1 cellular context compared by ENCODE assay signal in genomic region chr19:13037161-13037560, GRCh38.
A peak's percentile ranks its signal among the peaks of the same experiment; 100 is the strongest.
TF ChIP-seq lines count a peak whose summit lies in the region.

No MANE protein-coding gene starts in this region.

TF ChIP-seq in SK-N-SH, 30 proteins besides CTCF, POLR2A, EP300 and RAD21 (continued from another document):
- peak; percentile 82 for TF ChIP-seq ZBTB33 (IDR thresholded peaks at IDR 0.05; ENCODE audit: borderline replicate concordance, low read depth)
- TF ChIP-seq, protein P1, sequence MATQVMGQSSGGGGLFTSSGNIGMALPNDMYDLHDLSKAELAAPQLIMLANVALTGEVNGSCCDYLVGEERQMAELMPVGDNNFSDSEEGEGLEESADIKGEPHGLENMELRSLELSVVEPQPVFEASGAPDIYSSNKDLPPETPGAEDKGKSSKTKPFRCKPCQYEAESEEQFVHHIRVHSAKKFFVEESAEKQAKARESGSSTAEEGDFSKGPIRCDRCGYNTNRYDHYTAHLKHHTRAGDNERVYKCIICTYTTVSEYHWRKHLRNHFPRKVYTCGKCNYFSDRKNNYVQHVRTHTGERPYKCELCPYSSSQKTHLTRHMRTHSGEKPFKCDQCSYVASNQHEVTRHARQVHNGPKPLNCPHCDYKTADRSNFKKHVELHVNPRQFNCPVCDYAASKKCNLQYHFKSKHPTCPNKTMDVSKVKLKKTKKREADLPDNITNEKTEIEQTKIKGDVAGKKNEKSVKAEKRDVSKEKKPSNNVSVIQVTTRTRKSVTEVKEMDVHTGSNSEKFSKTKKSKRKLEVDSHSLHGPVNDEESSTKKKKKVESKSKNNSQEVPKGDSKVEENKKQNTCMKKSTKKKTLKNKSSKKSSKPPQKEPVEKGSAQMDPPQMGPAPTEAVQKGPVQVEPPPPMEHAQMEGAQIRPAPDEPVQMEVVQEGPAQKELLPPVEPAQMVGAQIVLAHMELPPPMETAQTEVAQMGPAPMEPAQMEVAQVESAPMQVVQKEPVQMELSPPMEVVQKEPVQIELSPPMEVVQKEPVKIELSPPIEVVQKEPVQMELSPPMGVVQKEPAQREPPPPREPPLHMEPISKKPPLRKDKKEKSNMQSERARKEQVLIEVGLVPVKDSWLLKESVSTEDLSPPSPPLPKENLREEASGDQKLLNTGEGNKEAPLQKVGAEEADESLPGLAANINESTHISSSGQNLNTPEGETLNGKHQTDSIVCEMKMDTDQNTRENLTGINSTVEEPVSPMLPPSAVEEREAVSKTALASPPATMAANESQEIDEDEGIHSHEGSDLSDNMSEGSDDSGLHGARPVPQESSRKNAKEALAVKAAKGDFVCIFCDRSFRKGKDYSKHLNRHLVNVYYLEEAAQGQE (IDR thresholded peaks at IDR 0.05; ENCODE audit: low read depth, low read length), result no peak
- TF ChIP-seq TAF1 (IDR thresholded peaks at IDR 0.05; ENCODE audit: borderline replicate concordance, low read depth, low read length), result no peak
- TF ChIP-seq TCF12 (IDR thresholded peaks at IDR 0.05), result peak; percentile 34; the same call in 1 of the 2 replicates
- no peak for TF ChIP-seq USF1 (IDR thresholded peaks at IDR 0.05; ENCODE audit: borderline replicate concordance, low read depth)
- TF ChIP-seq TEAD4 (IDR thresholded peaks at IDR 0.05; ENCODE audit: borderline replicate concordance, insufficient read depth), result peak; percentile 67; the same call in 1 of the 2 replicates
- no peak for TF ChIP-seq NFIC (IDR thresholded peaks at IDR 0.05; ENCODE audit: borderline replicate concordance)
- TF ChIP-seq MXI1 (IDR thresholded peaks at IDR 0.05; ENCODE audit: low read depth, low read length), result no peak
- TF ChIP-seq MEF2A (IDR thresholded peaks at IDR 0.05; ENCODE audit: borderline replicate concordance, low read depth), result no peak
- TF ChIP-seq RXRA (IDR thresholded peaks at IDR 0.05; ENCODE audit: borderline replicate concordance, low read depth), result no peak
- TF ChIP-seq FOXJ3 (CRISPR knock-in tag; IDR thresholded peaks at IDR 0.05), result no peak
- peak; percentile 45; the same call in 1 of the 2 replicates for TF ChIP-seq GABPA (IDR thresholded peaks at IDR 0.05; ENCODE audit: low read depth)
- TF ChIP-seq FOXM1 (IDR thresholded peaks at IDR 0.05; ENCODE audit: low read depth), result no peak
- no peak for TF ChIP-seq EZH2phosphoT487 (IDR thresholded peaks at IDR 0.05; ENCODE audit: borderline replicate concordance, low read depth)
